5 cellular contexts compared by ENCODE assay signal in the genomic region with DNA sequence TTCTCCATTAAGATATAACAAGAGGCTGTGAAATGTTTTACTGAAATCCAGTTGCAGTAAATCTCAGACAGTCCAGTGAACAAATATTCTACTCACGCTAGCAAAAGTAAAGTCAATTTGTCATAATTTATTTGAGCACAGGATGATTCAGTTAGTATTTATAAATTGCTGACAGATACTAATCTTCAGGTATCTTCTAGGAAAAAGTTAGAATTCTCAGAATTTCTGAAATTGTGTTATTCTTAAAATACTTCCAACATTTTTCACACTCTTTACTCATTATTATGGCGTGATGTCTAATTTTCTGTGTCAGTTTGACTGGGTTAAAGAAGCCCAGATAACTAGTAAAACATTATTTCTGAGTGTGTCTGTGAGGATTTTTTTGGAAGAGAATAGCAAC.
"Had no signal": no experiment of that assay in that cellular context is flagged by ENCODE, and none has a peak within 500 bp of the region (broad histone marks: within the 10 kb centered on the region; RNA-seq: fewer than 3 reads in every experiment).

No MANE protein-coding gene starts in this region.

- H3K4me2 ChIP-seq: KMS-11 had no signal

- H3K9ac ChIP-seq: KMS-11 had no signal

- DNase-seq: KBM-7, KG1 had no signal

- H3K27ac ChIP-seq: HL-60, KMS-11 had no signal

- FAIRE-seq: HTR-8/SVneo had no signal
